In genomic region chr1:29002792-29003191, GRCh38 we compare ENCODE assay signal across 12 cellular contexts.
"Had no signal": no experiment of that assay in that cellular context is flagged by ENCODE, and none has a peak within 500 bp of the region (broad histone marks: within the 10 kb centered on the region; RNA-seq: fewer than 3 reads in every experiment).

No MANE protein-coding gene starts in this region.

- H3K9me3 Mint-ChIP-seq: activated B cell treated with CpG ODN at 0.5 μM for 24 hours; activated CD4-positive, alpha-beta T cell treated with anti-CD3 and anti-CD28 coated beads, Interleukin-2, amount 10 ng/mL, durations not matched to agents 7 days and 5 days; activated naive CD8-positive, alpha-beta T cell treated with anti-CD3 and anti-CD28 coated beads, Interleukin-2, amount 10 ng/mL, durations not matched to agents 7 days and 5 days; endodermal cell; natural killer cell had no signal

- DNase-seq: activated B cell treated with CpG ODN at 0.5 μM for 24 hours; activated CD4-positive, alpha-beta T cell treated with anti-CD3 and anti-CD28 coated beads, Interleukin-2, amount 10 ng/mL, durations not matched to agents 7 days and 5 days; activated gamma-delta T cell; activated naive CD8-positive, alpha-beta T cell treated with anti-CD3 and anti-CD28 coated beads, Interleukin-2, amount 10 ng/mL, durations not matched to agents 7 days and 5 days; endodermal cell; hippocampal formation; left ventricle myocardium superior; mesendoderm; natural killer cell; stimulated activated CD4-positive, alpha-beta T cell treated with anti-CD3 and anti-CD28 coated beads, Interleukin-2, amount 100 ng/mL, for 48 hours; stimulated activated naive CD4-positive, alpha-beta T cell had no signal

- ATAC-seq: left ventricle myocardium superior, natural killer cell had no signal

- H3K27ac Mint-ChIP-seq: activated B cell treated with CpG ODN at 0.5 μM for 24 hours; activated CD4-positive, alpha-beta T cell treated with anti-CD3 and anti-CD28 coated beads, Interleukin-2, amount 10 ng/mL, durations not matched to agents 7 days and 5 days; activated naive CD8-positive, alpha-beta T cell treated with anti-CD3 and anti-CD28 coated beads, Interleukin-2, amount 10 ng/mL, durations not matched to agents 7 days and 5 days; endodermal cell had no signal

- H3K4me3 Mint-ChIP-seq: activated B cell treated with CpG ODN at 0.5 μM for 24 hours; activated CD4-positive, alpha-beta T cell treated with anti-CD3 and anti-CD28 coated beads, Interleukin-2, amount 10 ng/mL, durations not matched to agents 7 days and 5 days; activated naive CD8-positive, alpha-beta T cell treated with anti-CD3 and anti-CD28 coated beads, Interleukin-2, amount 10 ng/mL, durations not matched to agents 7 days and 5 days; endodermal cell; natural killer cell had no signal

- H3K4me1 Mint-ChIP-seq: activated B cell treated with CpG ODN at 0.5 μM for 24 hours had no signal

- H3K36me3 Mint-ChIP-seq: natural killer cell had no signal

- FAIRE-seq: TTC549 had no signal

- H3K27me3 Mint-ChIP-seq: activated B cell treated with CpG ODN at 0.5 μM for 24 hours; activated CD4-positive, alpha-beta T cell treated with anti-CD3 and anti-CD28 coated beads, Interleukin-2, amount 10 ng/mL, durations not matched to agents 7 days and 5 days; activated naive CD8-positive, alpha-beta T cell treated with anti-CD3 and anti-CD28 coated beads, Interleukin-2, amount 10 ng/mL, durations not matched to agents 7 days and 5 days had no signal
